Comparison of ENCODE assay signal across 1 cellular context in genomic region chr6:98586163-98586562, GRCh38.
TF ChIP-seq lines count a peak whose summit lies in the region.

No MANE protein-coding gene starts in this region.

TF ChIP-seq in WTC11, 78 proteins besides CTCF, POLR2A, EP300 and RAD21 (continued from another document):
- TF ChIP-seq E2F4 (CRISPR knock-in tag; IDR thresholded peaks at IDR 0.05; ENCODE audit: borderline replicate concordance, low read depth): no peak
- TF ChIP-seq AR (CRISPR knock-in tag; IDR thresholded peaks at IDR 0.05): no peak
- TF ChIP-seq NR3C1 (CRISPR knock-in tag; conservative IDR thresholded peaks at IDR 0.05; ENCODE audit: low read depth): no peak
- no peak for TF ChIP-seq ELF4 (CRISPR knock-in tag; IDR thresholded peaks at IDR 0.05; ENCODE audit: low read depth)
- no peak for TF ChIP-seq RORB (CRISPR knock-in tag; IDR thresholded peaks at IDR 0.05)
- no peak for TF ChIP-seq TP53 (CRISPR knock-in tag; IDR thresholded peaks at IDR 0.05)
- TF ChIP-seq JAZF1 (CRISPR knock-in tag; IDR thresholded peaks at IDR 0.05): no peak
- no peak for TF ChIP-seq ETV6 (CRISPR knock-in tag; IDR thresholded peaks at IDR 0.05)
- TF ChIP-seq, protein P1, sequence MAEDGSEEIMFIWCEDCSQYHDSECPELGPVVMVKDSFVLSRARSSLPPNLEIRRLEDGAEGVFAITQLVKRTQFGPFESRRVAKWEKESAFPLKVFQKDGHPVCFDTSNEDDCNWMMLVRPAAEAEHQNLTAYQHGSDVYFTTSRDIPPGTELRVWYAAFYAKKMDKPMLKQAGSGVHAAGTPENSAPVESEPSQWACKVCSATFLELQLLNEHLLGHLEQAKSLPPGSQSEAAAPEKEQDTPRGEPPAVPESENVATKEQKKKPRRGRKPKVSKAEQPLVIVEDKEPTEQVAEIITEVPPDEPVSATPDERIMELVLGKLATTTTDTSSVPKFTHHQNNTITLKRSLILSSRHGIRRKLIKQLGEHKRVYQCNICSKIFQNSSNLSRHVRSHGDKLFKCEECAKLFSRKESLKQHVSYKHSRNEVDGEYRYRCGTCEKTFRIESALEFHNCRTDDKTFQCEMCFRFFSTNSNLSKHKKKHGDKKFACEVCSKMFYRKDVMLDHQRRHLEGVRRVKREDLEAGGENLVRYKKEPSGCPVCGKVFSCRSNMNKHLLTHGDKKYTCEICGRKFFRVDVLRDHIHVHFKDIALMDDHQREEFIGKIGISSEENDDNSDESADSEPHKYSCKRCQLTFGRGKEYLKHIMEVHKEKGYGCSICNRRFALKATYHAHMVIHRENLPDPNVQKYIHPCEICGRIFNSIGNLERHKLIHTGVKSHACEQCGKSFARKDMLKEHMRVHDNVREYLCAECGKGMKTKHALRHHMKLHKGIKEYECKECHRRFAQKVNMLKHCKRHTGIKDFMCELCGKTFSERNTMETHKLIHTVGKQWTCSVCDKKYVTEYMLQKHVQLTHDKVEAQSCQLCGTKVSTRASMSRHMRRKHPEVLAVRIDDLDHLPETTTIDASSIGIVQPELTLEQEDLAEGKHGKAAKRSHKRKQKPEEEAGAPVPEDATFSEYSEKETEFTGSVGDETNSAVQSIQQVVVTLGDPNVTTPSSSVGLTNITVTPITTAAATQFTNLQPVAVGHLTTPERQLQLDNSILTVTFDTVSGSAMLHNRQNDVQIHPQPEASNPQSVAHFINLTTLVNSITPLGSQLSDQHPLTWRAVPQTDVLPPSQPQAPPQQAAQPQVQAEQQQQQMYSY (CRISPR knock-in tag; IDR thresholded peaks at IDR 0.05): no peak
- TF ChIP-seq, protein P2, sequence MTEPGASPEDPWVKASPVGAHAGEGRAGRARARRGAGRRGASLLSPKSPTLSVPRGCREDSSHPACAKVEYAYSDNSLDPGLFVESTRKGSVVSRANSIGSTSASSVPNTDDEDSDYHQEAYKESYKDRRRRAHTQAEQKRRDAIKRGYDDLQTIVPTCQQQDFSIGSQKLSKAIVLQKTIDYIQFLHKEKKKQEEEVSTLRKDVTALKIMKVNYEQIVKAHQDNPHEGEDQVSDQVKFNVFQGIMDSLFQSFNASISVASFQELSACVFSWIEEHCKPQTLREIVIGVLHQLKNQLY (CRISPR knock-in tag; IDR thresholded peaks at IDR 0.05): no peak
- TF ChIP-seq, protein P3, sequence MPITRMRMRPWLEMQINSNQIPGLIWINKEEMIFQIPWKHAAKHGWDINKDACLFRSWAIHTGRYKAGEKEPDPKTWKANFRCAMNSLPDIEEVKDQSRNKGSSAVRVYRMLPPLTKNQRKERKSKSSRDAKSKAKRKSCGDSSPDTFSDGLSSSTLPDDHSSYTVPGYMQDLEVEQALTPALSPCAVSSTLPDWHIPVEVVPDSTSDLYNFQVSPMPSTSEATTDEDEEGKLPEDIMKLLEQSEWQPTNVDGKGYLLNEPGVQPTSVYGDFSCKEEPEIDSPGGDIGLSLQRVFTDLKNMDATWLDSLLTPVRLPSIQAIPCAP (CRISPR knock-in tag; IDR thresholded peaks at IDR 0.05): no peak
- TF ChIP-seq, protein P4, sequence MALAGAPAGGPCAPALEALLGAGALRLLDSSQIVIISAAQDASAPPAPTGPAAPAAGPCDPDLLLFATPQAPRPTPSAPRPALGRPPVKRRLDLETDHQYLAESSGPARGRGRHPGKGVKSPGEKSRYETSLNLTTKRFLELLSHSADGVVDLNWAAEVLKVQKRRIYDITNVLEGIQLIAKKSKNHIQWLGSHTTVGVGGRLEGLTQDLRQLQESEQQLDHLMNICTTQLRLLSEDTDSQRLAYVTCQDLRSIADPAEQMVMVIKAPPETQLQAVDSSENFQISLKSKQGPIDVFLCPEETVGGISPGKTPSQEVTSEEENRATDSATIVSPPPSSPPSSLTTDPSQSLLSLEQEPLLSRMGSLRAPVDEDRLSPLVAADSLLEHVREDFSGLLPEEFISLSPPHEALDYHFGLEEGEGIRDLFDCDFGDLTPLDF (CRISPR knock-in tag; IDR thresholded peaks at IDR 0.05): no peak
- no peak for TF ChIP-seq ZNF138 (CRISPR knock-in tag; conservative IDR thresholded peaks at IDR 0.05)
